Comparison of ENCODE assay signal across 19 cellular contexts in the genomic region with DNA sequence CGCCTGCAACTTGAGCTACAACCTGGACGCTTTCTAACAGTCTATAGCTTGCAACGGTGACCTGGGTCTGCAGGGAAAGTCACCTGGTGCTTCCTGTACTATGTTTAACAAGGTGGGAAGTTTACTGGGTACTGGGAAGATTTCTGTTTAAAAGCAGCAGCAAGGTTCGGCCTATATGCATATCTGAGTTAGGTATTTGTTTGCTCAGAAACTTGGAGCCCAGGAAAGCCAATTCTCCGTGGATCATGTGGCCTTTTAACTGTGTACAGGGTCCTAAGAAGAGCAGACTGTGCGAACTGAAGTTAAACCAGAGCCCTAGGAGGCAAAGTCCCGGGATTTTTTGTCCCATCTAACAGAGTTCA.
DNase-seq lines count a peak whose midpoint lies in the region; ATAC-seq lines count a peak whose summit lies in the region.
"Had no signal": no experiment of that assay in that cellular context is flagged by ENCODE, and none has a peak within 500 bp of the region (broad histone marks: within the 10 kb centered on the region; RNA-seq: fewer than 3 reads in every experiment).

No MANE protein-coding gene starts in this region.

- CTCF ChIA-PET in activated CD4-positive, alpha-beta T cell treated with anti-CD3 and anti-CD28 coated beads, Interleukin-2, amount 10 ng/mL, durations not matched to agents 7 days and 5 days (lab: Charles Lee), result no interaction called here
- CTCF ChIA-PET in CD8-positive, alpha-beta memory T cell (lab: Charles Lee), result no interaction called here

- H3K27ac ChIP-seq in CD8-positive, alpha-beta memory T cell (ENCODE audit: low read depth, low read length), result no peak overlapping the region
- H3K27ac ChIP-seq: A549, Peyer's patch, uterus had no signal

- peaks cover 31% of the 10 kb centered on the region for H3K36me3 ChIP-seq in CD8-positive, alpha-beta memory T cell (ENCODE audit: insufficient read depth, low read length)
- H3K36me3 ChIP-seq: uterus had no signal

- H3K27ac Mint-ChIP-seq in activated CD4-positive, alpha-beta T cell treated with anti-CD3 and anti-CD28 coated beads, Interleukin-2, amount 10 ng/mL, durations not matched to agents 7 days and 5 days, result peak overlapping the region; percentile 66
- H3K27ac Mint-ChIP-seq in CD8-positive, alpha-beta memory T cell, result peak overlapping the region in 7 of 8 donors; percentile 50 to 96 (median 89)
- peak overlapping the region; percentile 58 for H3K27ac Mint-ChIP-seq in activated naive CD8-positive, alpha-beta T cell treated with anti-CD3 and anti-CD28 coated beads for 36 hours
- peak overlapping the region; percentile 21 to 89 (median 66) for H3K27ac Mint-ChIP-seq in naive thymus-derived CD8-positive, alpha-beta T cell

- no peak for ATAC-seq in naive thymus-derived CD8-positive, alpha-beta T cell
- ATAC-seq in GM19463 (IDR thresholded peaks at IDR 0.05; ENCODE audit: unreplicated experiment), result no peak
- ATAC-seq in HG03439 (IDR thresholded peaks at IDR 0.05; ENCODE audit: unreplicated experiment), result no peak
- ATAC-seq: A549 had no signal

- POLR2A ChIA-PET in activated CD4-positive, alpha-beta T cell treated with anti-CD3 and anti-CD28 coated beads, Interleukin-2, amount 10 ng/mL, durations not matched to agents 7 days and 5 days (lab: Charles Lee), result no interaction called here
- POLR2A ChIA-PET in CD8-positive, alpha-beta memory T cell (lab: Charles Lee), result no interaction called here
- POLR2A ChIA-PET in naive thymus-derived CD8-positive, alpha-beta T cell (lab: Charles Lee), result interaction anchor here (0.7 to 1.3 kb wide), 2 partner anchors 103 to 1723 kb away, joined by 3 to 4 read pairs; a partner anchor contains a TSS

- no peak for DNase-seq in activated CD4-positive, alpha-beta T cell treated with anti-CD3 and anti-CD28 coated beads, Interleukin-2, amount 10 ng/mL, durations not matched to agents 7 days and 5 days
- no peak for DNase-seq in activated CD4-positive, alpha-beta T cell treated with anti-CD3 and anti-CD28 coated beads for 48 hours
- no peak for DNase-seq in CD8-positive, alpha-beta memory T cell
- DNase-seq in activated naive CD8-positive, alpha-beta T cell treated with anti-CD3 and anti-CD28 coated beads for 36 hours, result no peak
- DNase-seq in naive thymus-derived CD8-positive, alpha-beta T cell, result no peak
- DNase-seq in NOMO-1 (lab: John Stamatoyannopoulos, UW; ENCODE audit: unreplicated experiment in 2 of 2), result no peak
- DNase-seq: activated effector memory CD4-positive, alpha-beta T cell treated with Interleukin-2 at 50 U/mL for 16 hours; C1 segment of cervical spinal cord; dermis blood vessel endothelial cell; DMS53; GOT3; NCI-H1105; Peyer's patch; SK-N-SH; uterus had no signal

- H3K4me3 Mint-ChIP-seq in activated CD4-positive, alpha-beta T cell treated with anti-CD3 and anti-CD28 coated beads, Interleukin-2, amount 10 ng/mL, durations not matched to agents 7 days and 5 days, result no peak overlapping the region
- H3K4me3 Mint-ChIP-seq in CD8-positive, alpha-beta memory T cell, result no peak overlapping the region
- H3K4me3 Mint-ChIP-seq in activated naive CD8-positive, alpha-beta T cell treated with anti-CD3 and anti-CD28 coated beads for 36 hours, result no peak overlapping the region
- peak overlapping the region in 1 of 10 donors; percentile 30 for H3K4me3 Mint-ChIP-seq in naive thymus-derived CD8-positive, alpha-beta T cell

- H3K27me3 Mint-ChIP-seq in activated CD4-positive, alpha-beta T cell treated with anti-CD3 and anti-CD28 coated beads, Interleukin-2, amount 10 ng/mL, durations not matched to agents 7 days and 5 days, result no peaks in the 10 kb centered on the region
- H3K27me3 Mint-ChIP-seq in CD8-positive, alpha-beta memory T cell, result peaks cover 0 to 1% of the 10 kb centered on the region in 2 donors
- no peaks in the 10 kb centered on the region for H3K27me3 Mint-ChIP-seq in activated naive CD8-positive, alpha-beta T cell treated with anti-CD3 and anti-CD28 coated beads for 36 hours
- H3K27me3 Mint-ChIP-seq in naive thymus-derived CD8-positive, alpha-beta T cell, result no peaks in the 10 kb centered on the region

- peaks cover 62% of the 10 kb centered on the region for H3K36me3 Mint-ChIP-seq in activated CD4-positive, alpha-beta T cell treated with anti-CD3 and anti-CD28 coated beads, Interleukin-2, amount 10 ng/mL, durations not matched to agents 7 days and 5 days (ENCODE audit: low read depth)
- H3K36me3 Mint-ChIP-seq in CD8-positive, alpha-beta memory T cell, result peaks cover 5 to 55% (median 13%) of the 10 kb centered on the region in 3 donors
- peaks cover 57% of the 10 kb centered on the region for H3K36me3 Mint-ChIP-seq in activated naive CD8-positive, alpha-beta T cell treated with anti-CD3 and anti-CD28 coated beads for 36 hours
- H3K36me3 Mint-ChIP-seq in naive thymus-derived CD8-positive, alpha-beta T cell, result peaks cover 0 to 46% (median 14%) of the 10 kb centered on the region in 3 donors

- H3K4me1 ChIP-seq in CD8-positive, alpha-beta memory T cell (ENCODE audit: insufficient read depth, low read length), result peaks cover 34% of the 10 kb centered on the region

- peaks cover 3% of the 10 kb centered on the region for H3K9me3 Mint-ChIP-seq in activated CD4-positive, alpha-beta T cell treated with anti-CD3 and anti-CD28 coated beads, Interleukin-2, amount 10 ng/mL, durations not matched to agents 7 days and 5 days
- no peaks in the 10 kb centered on the region for H3K9me3 Mint-ChIP-seq in CD8-positive, alpha-beta memory T cell
- no peaks in the 10 kb centered on the region for H3K9me3 Mint-ChIP-seq in activated naive CD8-positive, alpha-beta T cell treated with anti-CD3 and anti-CD28 coated beads for 36 hours
- no peaks in the 10 kb centered on the region for H3K9me3 Mint-ChIP-seq in naive thymus-derived CD8-positive, alpha-beta T cell

- peaks cover 60% of the 10 kb centered on the region for H3K4me1 Mint-ChIP-seq in activated CD4-positive, alpha-beta T cell treated with anti-CD3 and anti-CD28 coated beads, Interleukin-2, amount 10 ng/mL, durations not matched to agents 7 days and 5 days
- H3K4me1 Mint-ChIP-seq in CD8-positive, alpha-beta memory T cell, result peaks cover 48 to 72% (median 52%) of the 10 kb centered on the region in 3 donors
- H3K4me1 Mint-ChIP-seq in activated naive CD8-positive, alpha-beta T cell treated with anti-CD3 and anti-CD28 coated beads for 36 hours, result peaks cover 53% of the 10 kb centered on the region
- H3K4me1 Mint-ChIP-seq in naive thymus-derived CD8-positive, alpha-beta T cell, result peaks cover 30 to 60% (median 49%) of the 10 kb centered on the region in 4 donors

- H3K9me3 ChIP-seq in CD8-positive, alpha-beta memory T cell (ENCODE audit: low read length), result no peaks in the 10 kb centered on the region
- H3K9me3 ChIP-seq: A549, Peyer's patch, right lobe of liver, SK-N-SH, uterus had no signal

- no peaks in the 10 kb centered on the region for H3K27me3 ChIP-seq in CD8-positive, alpha-beta memory T cell (ENCODE audit: insufficient read depth, low read length, poor library complexity, severe bottlenecking)
- H3K27me3 ChIP-seq: Peyer's patch, right lobe of liver, uterus had no signal

- no peak overlapping the region for H3K4me3 ChIP-seq in CD8-positive, alpha-beta memory T cell (ENCODE audit: low read length)
- H3K4me3 ChIP-seq: A549, Peyer's patch, right lobe of liver, uterus had no signal
